In genomic region chr21:40800126-40800525, GRCh38 we compare ENCODE assay signal across 10 cellular contexts. TPM values are rescaled to one million over a fixed set of nuclear protein-coding genes. Genes with fewer than 3 reads are reported as not detected.
"Had no signal": no experiment of that assay in that cellular context is flagged by ENCODE, and none has a peak within 500 bp of the region (broad histone marks: within the 10 kb centered on the region; RNA-seq: fewer than 3 reads in every experiment).

No MANE protein-coding gene starts in this region.

- H3K27ac Mint-ChIP-seq: GM23338, H9, HFFc6 had no signal

- ATAC-seq: GM23338, HCT116 had no signal

- H2AFZ ChIP-seq: GM23338 had no signal

- H3K4me1 ChIP-seq: HAP-1 had no signal

- FAIRE-seq: H1, H54 had no signal

- H3K4me3 Mint-ChIP-seq: GM23338, H9, HFFc6 had no signal

- H3K4me3 ChIP-seq: GM23338, HAP-1 had no signal

- H3K4me1 Mint-ChIP-seq: H9 had no signal

- H3K4me2 ChIP-seq: GM23338 had no signal

- H3K36me3 ChIP-seq: HAP-1 had no signal

- DNase-seq: GOT3, H7, H9, HCEC 1CT, HFFc6 had no signal

RNA-seq across cellular contexts. Expression of gene DSCAM, which starts 46.8 kb away (rescaled TPM):
- polyA plus RNA-seq: GM23338 had no signal
